22 cellular contexts compared by ENCODE assay signal in the genomic region with DNA sequence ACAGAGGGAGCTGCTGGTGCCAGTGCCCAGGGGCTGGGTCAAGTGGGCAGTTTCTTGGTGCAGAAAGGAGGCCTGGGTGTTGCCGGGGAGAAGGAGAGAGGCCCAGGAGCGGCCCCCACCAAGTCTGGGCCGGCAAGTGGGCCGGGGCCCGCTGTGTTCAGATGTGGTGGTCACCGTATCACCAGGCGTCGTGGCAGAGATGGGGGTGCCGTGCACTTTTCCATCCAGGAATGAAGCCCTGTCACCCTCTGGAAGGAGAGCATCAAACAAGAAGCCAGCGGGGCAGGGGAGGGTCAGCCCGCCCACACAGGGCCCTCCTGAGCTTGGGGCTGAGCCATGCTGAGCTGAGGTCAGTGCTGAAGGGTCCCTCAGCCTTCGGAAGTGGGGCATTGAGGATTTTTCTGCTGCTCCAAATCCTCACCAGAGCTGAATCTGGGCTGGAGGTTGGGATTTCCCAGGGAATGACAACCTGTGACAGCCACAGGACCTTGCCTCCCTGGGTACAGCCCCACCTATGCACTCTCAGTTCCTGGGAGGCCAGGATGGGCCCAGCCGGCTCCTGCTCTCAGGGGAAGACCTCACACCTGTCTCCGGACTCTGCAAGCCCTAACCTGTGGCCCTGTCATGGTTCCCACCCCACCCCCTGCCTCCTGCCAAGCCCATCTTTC. TPM values are rescaled to one million over a fixed set of nuclear protein-coding genes. Genes with fewer than 3 reads are reported as not detected.
DNase-seq lines count a peak whose midpoint lies in the region; ATAC-seq and TF ChIP-seq lines count a peak whose summit lies in the region.
"Had no signal": no experiment of that assay in that cellular context is flagged by ENCODE, and none has a peak within 500 bp of the region (broad histone marks: within the 10 kb centered on the region; RNA-seq: fewer than 3 reads in every experiment).

No MANE protein-coding gene starts in this region.

- intact Hi-C loops in sciatic nerve (cut with DNase I): no loop called here

- in situ Hi-C loops in GM13976 (cut with MboI; ENCODE audit: low sequenced_read_pairs, unreplicated experiment): no loop called here

- peak overlapping the region; percentile 7 for H3K4me3 Mint-ChIP-seq in T-helper 17 cell
- H3K4me3 Mint-ChIP-seq: activated CD4-positive, alpha-beta T cell treated with anti-CD3 and anti-CD28 coated beads, Interleukin-2, amount 10 ng/mL, durations not matched to agents 24 days and 14 days; activated naive CD4-positive, alpha-beta T cell treated with anti-CD3 and anti-CD28 coated beads, Interleukin-2, amount 10 ng/mL, durations not matched to agents 7 days and 5 days; CD4-positive, CD25-positive, alpha-beta regulatory T cell; stimulated activated naive CD8-positive, alpha-beta T cell treated with anti-CD3 and anti-CD28 coated beads, Interleukin-15, Interleukin-2, amounts not matched to agents 100 ng/mL and 50 ng/mL, for 24 hours had no signal

- H3K4me1 Mint-ChIP-seq in T-helper 17 cell: peaks cover 3% of the 10 kb centered on the region
- H3K4me1 Mint-ChIP-seq: activated CD4-positive, alpha-beta T cell treated with anti-CD3 and anti-CD28 coated beads, Interleukin-2, amount 10 ng/mL, durations not matched to agents 24 days and 14 days; activated naive CD4-positive, alpha-beta T cell treated with anti-CD3 and anti-CD28 coated beads, Interleukin-2, amount 10 ng/mL, durations not matched to agents 7 days and 5 days; CD4-positive, CD25-positive, alpha-beta regulatory T cell had no signal

- no peaks in the 10 kb centered on the region for H3K36me3 ChIP-seq in MG63
- H3K36me3 ChIP-seq: tibial artery had no signal

- ATAC-seq in T-helper 17 cell (no peak), left lobe of liver (no peak), sciatic nerve (no peak), GM18868 (IDR thresholded peaks at IDR 0.05; ENCODE audit: unreplicated experiment) (no peak), HG03520 (IDR thresholded peaks at IDR 0.05; ENCODE audit: unreplicated experiment) (no peak)

- TF ChIP-seq CTCF in GM13976 (IDR thresholded peaks at IDR 0.05; ENCODE audit: borderline replicate concordance, control extremely low read depth, extremely low read depth, insufficient read depth, missing control alignments): no peak

- no peaks in the 10 kb centered on the region for H3K9me3 ChIP-seq in T-helper 17 cell (ENCODE audit: control insufficient read depth, low read length, poor library complexity, severe bottlenecking)
- H3K9me3 ChIP-seq in MG63: peaks cover 2% of the 10 kb centered on the region
- H3K9me3 ChIP-seq: tibial artery had no signal

- H3K4me3 ChIP-seq in MG63: no peak overlapping the region
- H3K4me3 ChIP-seq: GM23248, tibial artery had no signal

- no peak overlapping the region for H3K27ac Mint-ChIP-seq in T-helper 17 cell
- H3K27ac Mint-ChIP-seq: activated CD4-positive, alpha-beta T cell treated with anti-CD3 and anti-CD28 coated beads, Interleukin-2, amount 10 ng/mL, durations not matched to agents 24 days and 14 days; activated naive CD4-positive, alpha-beta T cell treated with anti-CD3 and anti-CD28 coated beads, Interleukin-2, amount 10 ng/mL, durations not matched to agents 7 days and 5 days; CD4-positive, CD25-positive, alpha-beta regulatory T cell; stimulated activated naive CD8-positive, alpha-beta T cell treated with anti-CD3 and anti-CD28 coated beads, Interleukin-15, Interleukin-2, amounts not matched to agents 100 ng/mL and 50 ng/mL, for 24 hours had no signal

- H3K36me3 Mint-ChIP-seq in T-helper 17 cell (ENCODE audit: low read depth): no peaks in the 10 kb centered on the region
- H3K36me3 Mint-ChIP-seq: activated naive CD4-positive, alpha-beta T cell treated with anti-CD3 and anti-CD28 coated beads, Interleukin-2, amount 10 ng/mL, durations not matched to agents 7 days and 5 days; CD4-positive, CD25-positive, alpha-beta regulatory T cell had no signal

- H3K27me3 ChIP-seq in MG63: no peaks in the 10 kb centered on the region
- H3K27me3 ChIP-seq: tibial artery had no signal

- peaks cover 6% of the 10 kb centered on the region for H3K27me3 Mint-ChIP-seq in T-helper 17 cell
- H3K27me3 Mint-ChIP-seq: CD4-positive, CD25-positive, alpha-beta regulatory T cell; stimulated activated naive CD8-positive, alpha-beta T cell treated with anti-CD3 and anti-CD28 coated beads, Interleukin-15, Interleukin-2, amounts not matched to agents 100 ng/mL and 50 ng/mL, for 24 hours had no signal

- DNase-seq in GM13976 (ENCODE audit: low spot score) (peak; percentile 28), T-helper 17 cell (no peak), left lobe of liver (ENCODE audit: low spot score) (peak; percentile 38), sciatic nerve (ENCODE audit: low spot score) (peak; percentile 58), MG63 (no peak), 8988T (no peak)
- DNase-seq: activated CD4-positive, alpha-beta T cell treated with anti-CD3 and anti-CD28 coated beads, Interleukin-2, amount 10 ng/mL, durations not matched to agents 24 days and 14 days; activated naive CD4-positive, alpha-beta T cell treated with anti-CD3 and anti-CD28 coated beads, Interleukin-2, amount 10 ng/mL, durations not matched to agents 7 days and 5 days; activated T-cell treated with anti-CD3 and anti-CD28 coated beads, Interleukin-2, amount 50 U/mL, for 48 hours; amniotic stem cell; CD4-positive, CD25-positive, alpha-beta regulatory T cell; EL; GM23248; KBM-7; mammary epithelial cell; MM.1S; NCI-H1417; SHP77 had no signal

RNA-seq across cellular contexts. Expression of a gene that starts 27.9 kb away (rescaled TPM):
- total RNA-seq in T-helper 17 cell (10 to 100 TPM; 17.6 to 24.7 TPM), left lobe of liver (18.3 TPM), sciatic nerve (54.3 TPM)
- total RNA-seq in MG63 (2014; rRNA removed; shearing (Covaris generic); ENCODE audit: low replicate concordance): 7.6 and 17.6 TPM in 2 replicates

Comparison
In these comparisons a context has a peak if more than half of its experiments do, and no peak if none do; other contexts are left out.
1. DNase-seq: peak in GM13976 (single experiment), left lobe of liver (single experiment) and sciatic nerve (single experiment); none in T-helper 17 cell (0 of 3), MG63 (single experiment) and 8988T (single experiment).